In the genomic region with DNA sequence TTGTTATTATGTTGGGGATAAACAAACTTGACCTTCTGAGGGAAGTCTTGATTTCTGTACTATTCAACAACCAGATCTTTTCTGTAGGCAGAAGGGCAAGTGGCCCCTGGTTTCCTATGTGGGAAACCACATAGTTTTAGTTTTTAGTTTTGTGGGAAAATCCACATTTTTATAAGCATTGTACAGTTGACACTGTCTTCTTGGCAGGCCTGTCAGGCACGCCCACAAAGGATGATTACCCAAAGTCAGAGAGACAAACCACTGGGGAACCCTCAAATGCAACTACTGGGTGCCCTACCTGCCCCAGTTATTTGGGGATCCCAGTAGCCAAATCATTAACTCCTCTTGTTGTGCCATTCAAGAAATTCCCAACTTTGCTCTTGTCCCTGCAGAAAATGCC, we compare ENCODE assay signal across 34 cellular contexts.
"Had no signal": no experiment of that assay in that cellular context is flagged by ENCODE, and none has a peak within 500 bp of the region (broad histone marks: within the 10 kb centered on the region; RNA-seq: fewer than 3 reads in every experiment).

No MANE protein-coding gene starts in this region.

- DNase-seq: Karpas-422, Kasumi-1, KBM-7, KG1, MG63, MM.1S, NCI-H1048, NCI-H1092, NCI-H1092 treated with DMSO at 0.1 percent for 48 hours, NCI-H1105, NCI-H1105 treated with DMSO at 0.1 percent for 48 hours, NCI-H1417, NCI-H1417 treated with DMSO at 0.1 percent for 48 hours, NCI-H1436, NCI-H1436 treated with DMSO at 0.1 percent for 48 hours, NCI-H146, NCI-H1694, NCI-H1694 treated with DMSO at 0.1 percent for 48 hours, NCI-H187, NCI-H187 treated with DMSO at 0.1 percent for 48 hours, NCI-H1930, NCI-H2029, NCI-H2029 treated with DMSO at 0.1 percent for 48 hours, NCI-H2081, NCI-H2081 treated with DMSO at 0.1 percent for 48 hours, NCI-H2107, NCI-H2171, NCI-H2171 treated with DMSO at 0.1 percent for 48 hours, NCI-H2227 treated with DMSO at 0.1 percent for 48 hours, NCI-H226, NCI-H345, NCI-H446, NCI-H446 treated with DMSO at 0.1 percent for 48 hours, NCI-H510A had no signal
